25 cellular contexts compared by ENCODE assay signal in the genomic region with DNA sequence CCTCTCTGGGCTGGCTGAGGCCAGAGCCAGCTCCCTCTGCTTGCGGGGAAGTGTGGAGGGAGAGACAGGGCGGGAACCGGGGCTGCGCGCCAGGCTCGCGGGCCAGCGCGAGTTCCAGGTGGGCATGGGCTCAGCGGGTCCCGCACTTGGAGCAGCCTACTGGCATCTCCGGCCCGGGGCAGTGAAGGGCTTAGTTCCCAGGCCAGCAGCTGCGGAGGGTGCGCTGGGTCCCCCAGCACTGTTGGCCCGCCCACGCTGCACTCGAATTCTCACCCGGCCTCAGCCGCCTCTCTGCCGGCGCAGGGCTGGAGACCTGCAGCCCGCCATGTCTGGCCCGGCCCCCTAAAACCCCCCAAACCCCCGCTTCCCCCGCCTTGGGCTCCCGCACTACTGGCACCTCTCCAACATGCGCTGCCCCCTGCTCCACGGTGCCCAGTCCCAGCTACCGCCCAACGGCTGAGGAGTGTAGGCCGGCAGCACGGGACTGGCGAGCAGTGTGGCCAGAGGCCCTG.
"Had no signal": no experiment of that assay in that cellular context is flagged by ENCODE, and none has a peak within 500 bp of the region (broad histone marks: within the 10 kb centered on the region; RNA-seq: fewer than 3 reads in every experiment).

No MANE protein-coding gene starts in this region.

- H3K36me3 Mint-ChIP-seq: memory B cell; natural killer cell; stimulated activated effector memory CD8-positive, alpha-beta T cell treated with anti-CD3 and anti-CD28 coated beads, Interleukin-12 subunit alpha, Interleukin-12 subunit beta, amount 100 ng/mL, for 72 hours had no signal

- H3K27ac ChIP-seq: dorsolateral prefrontal cortex, esophagus muscularis mucosa, left lung, neutrophil, pancreas, suprapubic skin, transverse colon, vagina had no signal

- DNase-seq: cerebellar nuclear complex; dorsolateral prefrontal cortex; effector CD4-positive, alpha-beta T cell; foreskin melanocyte; head of caudate nucleus; left cardiac atrium; natural killer cell; stimulated activated CD4-positive, alpha-beta T cell treated with anti-CD3 and anti-CD28 coated beads, Interleukin-2, amount 100 ng/mL, for 24 hours; stimulated activated CD4-positive, alpha-beta T cell treated with anti-CD3 and anti-CD28 coated beads, Interleukin-4, amount 100 ng/mL, for 24 hours; transverse colon had no signal

- H3K27me3 Mint-ChIP-seq: memory B cell, progenitor cell of endocrine pancreas had no signal

- H3K4me3 Mint-ChIP-seq: memory B cell; natural killer cell; stimulated activated effector memory CD8-positive, alpha-beta T cell treated with anti-CD3 and anti-CD28 coated beads, Interleukin-12 subunit alpha, Interleukin-12 subunit beta, amount 100 ng/mL, for 72 hours; stimulated activated naive CD8-positive, alpha-beta T cell treated with anti-CD3 and anti-CD28 coated beads, Interleukin-15, Interleukin-2, amounts not matched to agents 100 ng/mL and 50 ng/mL, for 24 hours had no signal

- ATAC-seq: left lung; natural killer cell; pancreas; sciatic nerve; stimulated activated effector memory CD8-positive, alpha-beta T cell treated with anti-CD3 and anti-CD28 coated beads, Interleukin-12 subunit alpha, Interleukin-12 subunit beta, amount 100 ng/mL, for 72 hours had no signal

- H3K36me3 ChIP-seq: esophagus muscularis mucosa, left lung, neutrophil, pancreas, suprapubic skin, transverse colon, vagina had no signal

- H3K4me3 ChIP-seq: dorsolateral prefrontal cortex, esophagus muscularis mucosa, left lung, lung, pancreas, smooth muscle cell, suprapubic skin, transverse colon, vagina had no signal

- H3K27ac Mint-ChIP-seq: memory B cell; natural killer cell; progenitor cell of endocrine pancreas; stimulated activated effector memory CD8-positive, alpha-beta T cell treated with anti-CD3 and anti-CD28 coated beads, Interleukin-12 subunit alpha, Interleukin-12 subunit beta, amount 100 ng/mL, for 72 hours; stimulated activated naive CD8-positive, alpha-beta T cell treated with anti-CD3 and anti-CD28 coated beads, Interleukin-15, Interleukin-2, amounts not matched to agents 100 ng/mL and 50 ng/mL, for 24 hours had no signal

- H3K4me1 ChIP-seq: esophagus muscularis mucosa, left lung, pancreas, transverse colon, vagina had no signal

- H3K27me3 ChIP-seq: esophagus muscularis mucosa, left lung, neutrophil, pancreas, suprapubic skin, transverse colon, vagina had no signal

- H3K9me3 ChIP-seq: esophagus muscularis mucosa, neutrophil, pancreas, suprapubic skin, transverse colon, vagina had no signal

- FAIRE-seq: colon, endothelial cell of umbilical vein, pancreas had no signal

- H3K4me1 Mint-ChIP-seq: memory B cell; natural killer cell; stimulated activated effector memory CD8-positive, alpha-beta T cell treated with anti-CD3 and anti-CD28 coated beads, Interleukin-12 subunit alpha, Interleukin-12 subunit beta, amount 100 ng/mL, for 72 hours had no signal

- H3K9me3 Mint-ChIP-seq: memory B cell; natural killer cell; stimulated activated naive CD8-positive, alpha-beta T cell treated with anti-CD3 and anti-CD28 coated beads, Interleukin-15, Interleukin-2, amounts not matched to agents 100 ng/mL and 50 ng/mL, for 24 hours had no signal
